ENCODE assay signal across 23 cellular contexts in genomic region chr13:112454648-112455334, GRCh38.
"Had no signal": no experiment of that assay in that cellular context is flagged by ENCODE, and none has a peak within 500 bp of the region (broad histone marks: within the 10 kb centered on the region; RNA-seq: fewer than 3 reads in every experiment).

No MANE protein-coding gene starts in this region.

- H3K4me1 Mint-ChIP-seq: activated T-helper 17 cell treated with anti-CD3 and anti-CD28 coated beads, Interleukin-2, amount 50 U/mL, for 72 hours; T-helper 17 cell; WTC11 had no signal

- H3K27ac Mint-ChIP-seq: activated naive CD4-positive, alpha-beta T cell treated with anti-CD3 and anti-CD28 coated beads for 36 hours; activated naive CD8-positive, alpha-beta T cell; activated T-helper 17 cell treated with anti-CD3 and anti-CD28 coated beads, Interleukin-2, amount 50 U/mL, for 72 hours; T-helper 17 cell; WTC11 had no signal

- DNase-seq: activated CD4-positive, alpha-beta T cell treated with anti-CD3 and anti-CD28 coated beads for 48 hours; activated CD4-positive, alpha-beta T cell treated with anti-CD3 and anti-CD28 coated beads, Interleukin-2, amount 50 U/mL, for 4 hours; activated CD4-positive, CD25-positive, alpha-beta regulatory T cell treated with anti-CD3 and anti-CD28 coated beads, Interleukin-2, amount 50 U/mL, for 72 hours; activated gamma-delta T cell; activated naive CD4-positive, alpha-beta T cell treated with anti-CD3 and anti-CD28 coated beads for 36 hours; activated T-cell treated with anti-CD3 and anti-CD28 coated beads, Interleukin-2, amount 50 U/mL, for 48 hours; caudate nucleus; IMR-90; KG1; NCI-H1092; NCI-H1417; NCI-H1930; NCI-H2171; NCI-H2227 treated with DMSO at 0.1 percent for 48 hours; NCI-H446 treated with DMSO at 0.1 percent for 48 hours; NCI-H526 treated with DMSO at 0.1 percent for 48 hours; PC-3; SIG-M5; T-helper 17 cell; T-helper 9 cell had no signal

- H3K4me3 Mint-ChIP-seq: activated naive CD4-positive, alpha-beta T cell treated with anti-CD3 and anti-CD28 coated beads for 36 hours; activated naive CD8-positive, alpha-beta T cell; activated T-helper 17 cell treated with anti-CD3 and anti-CD28 coated beads, Interleukin-2, amount 50 U/mL, for 72 hours; T-helper 17 cell; WTC11 had no signal

- H3K36me3 Mint-ChIP-seq: activated naive CD8-positive, alpha-beta T cell; WTC11 had no signal

- H3K27me3 Mint-ChIP-seq: activated naive CD8-positive, alpha-beta T cell had no signal

- ATAC-seq: activated T-helper 17 cell treated with anti-CD3 and anti-CD28 coated beads, Interleukin-2, amount 50 U/mL, for 72 hours; PC-3; T-helper 17 cell; WTC11 had no signal
